In genomic region chr1:3135746-3136455, GRCh38 we compare ENCODE assay signal across 21 cellular contexts.
DNase-seq lines count a peak whose midpoint lies in the region; ATAC-seq and TF ChIP-seq lines count a peak whose summit lies in the region.
"Had no signal": no experiment of that assay in that cellular context is flagged by ENCODE, and none has a peak within 500 bp of the region (broad histone marks: within the 10 kb centered on the region; RNA-seq: fewer than 3 reads in every experiment).

No MANE protein-coding gene starts in this region.

- H3K9me2 ChIP-seq in GM23338 (ENCODE audit: insufficient read depth): no peaks in the 10 kb centered on the region

- H3K4me1 Mint-ChIP-seq in GM23338 (no peaks in the 10 kb centered on the region; the same call in 2 of the 3 replicates), endothelial cell (ENCODE audit: unreplicated experiment) (peaks cover 9% of the 10 kb centered on the region), progenitor cell of endocrine pancreas (ENCODE audit: low read depth) (peaks cover 76% of the 10 kb centered on the region)
- no peaks in the 10 kb centered on the region for H3K4me1 Mint-ChIP-seq in activated T-cell treated with anti-CD3 and anti-CD28 coated beads, Interleukin-2, amount 50 U/mL, for 4 hours (ENCODE audit: low read depth)
- H3K4me1 Mint-ChIP-seq: B cell; CD4-positive, CD25-positive, alpha-beta regulatory T cell had no signal

- no peaks in the 10 kb centered on the region for H3K36me3 ChIP-seq in GM23338 (ENCODE audit: insufficient read depth)

- H3K27me3 Mint-ChIP-seq in GM23338 (ENCODE audit: insufficient read depth, low read depth, poor library complexity) (peaks cover 10% of the 10 kb centered on the region), endothelial cell (ENCODE audit: unreplicated experiment) (peaks cover 9% of the 10 kb centered on the region), progenitor cell of endocrine pancreas (no peaks in the 10 kb centered on the region)
- peaks cover 4% of the 10 kb centered on the region for H3K27me3 Mint-ChIP-seq in activated T-cell treated with anti-CD3 and anti-CD28 coated beads, Interleukin-2, amount 50 U/mL, for 4 hours (ENCODE audit: low read depth)
- H3K27me3 Mint-ChIP-seq: CD4-positive, CD25-positive, alpha-beta regulatory T cell had no signal

- no peak overlapping the region for H3K4me3 ChIP-seq in GM23338

- no peaks in the 10 kb centered on the region for H3K9me3 Mint-ChIP-seq in GM23338
- no peaks in the 10 kb centered on the region for H3K9me3 Mint-ChIP-seq in endothelial cell (ENCODE audit: unreplicated experiment)
- no peaks in the 10 kb centered on the region for H3K9me3 Mint-ChIP-seq in progenitor cell of endocrine pancreas (ENCODE audit: low read depth)
- H3K9me3 Mint-ChIP-seq in activated T-cell treated with anti-CD3 and anti-CD28 coated beads, Interleukin-2, amount 50 U/mL, for 4 hours: no peaks in the 10 kb centered on the region
- H3K9me3 Mint-ChIP-seq: CD4-positive, CD25-positive, alpha-beta regulatory T cell had no signal

- H3K79me2 ChIP-seq in GM23338 (replicated peaks; ENCODE audit: insufficient read depth): no peaks in the 10 kb centered on the region

- TF ChIP-seq POLR2A in GM18505 (IDR thresholded peaks at IDR 0.05; ENCODE audit: borderline replicate concordance, extremely low read depth, insufficient read depth, insufficient read length): no peak

- H4K20me1 ChIP-seq in GM23338 (replicated peaks; ENCODE audit: insufficient read depth): no peaks in the 10 kb centered on the region

- ATAC-seq in GM23338 (peak; percentile 77), GM18505 (IDR thresholded peaks at IDR 0.05; ENCODE audit: unreplicated experiment) (no peak)
- no peak for ATAC-seq in activated T-cell treated with anti-CD3 and anti-CD28 coated beads, Interleukin-2, amount 50 U/mL, for 4 hours
- ATAC-seq: Panc1, Right ventricle myocardium inferior had no signal

- no peaks in the 10 kb centered on the region for H3F3A ChIP-seq in GM23338 (replicated peaks; ENCODE audit: low read depth)

- TF ChIP-seq CTCF in GM23338 (conservative IDR thresholded peaks at IDR 0.05; ENCODE audit: low read depth in 2 of 2): no peak
- TF ChIP-seq CTCF in endothelial cell (IDR thresholded peaks at IDR 0.05; ENCODE audit: unreplicated experiment): no peak
- TF ChIP-seq CTCF in progenitor cell of endocrine pancreas (IDR thresholded peaks at IDR 0.05; ENCODE audit: unreplicated experiment): peak; percentile 4

- H3K27ac ChIP-seq in GM23338 (ENCODE audit: low read depth): no peak overlapping the region
- H3K27ac ChIP-seq: 22Rv1 had no signal

- H3K4me1 ChIP-seq in GM23338 (ENCODE audit: insufficient read depth): no peaks in the 10 kb centered on the region

- H3K4me3 Mint-ChIP-seq in GM23338 (no peak overlapping the region), endothelial cell (ENCODE audit: unreplicated experiment) (no peak overlapping the region), progenitor cell of endocrine pancreas (ENCODE audit: low read depth) (no peak overlapping the region)
- H3K4me3 Mint-ChIP-seq in activated T-cell treated with anti-CD3 and anti-CD28 coated beads, Interleukin-2, amount 50 U/mL, for 4 hours: no peak overlapping the region
- H3K4me3 Mint-ChIP-seq: B cell; CD4-positive, CD25-positive, alpha-beta regulatory T cell had no signal

- H2AFZ ChIP-seq in GM23338: peak overlapping the region; percentile 47; the same call in 1 of the 2 replicates

- peak; percentile 80 for DNase-seq in DMS79 treated with DMSO at 0.1 percent for 48 hours (lab: John Stamatoyannopoulos, UW)
- DNase-seq in DMS79 (lab: John Stamatoyannopoulos, UW): no peak
- DNase-seq in GM23338 (ENCODE audit: low spot score): peak; percentile 22
- no peak for DNase-seq in endothelial cell (ENCODE audit: low spot score)
- no peak for DNase-seq in progenitor cell of endocrine pancreas (ENCODE audit: low spot score, unreplicated experiment)
- no peak for DNase-seq in activated CD4-positive, alpha-beta T cell treated with anti-CD3 and anti-CD28 coated beads, Interleukin-2, amount 50 U/mL, for 48 hours
- DNase-seq in activated T-cell treated with anti-CD3 and anti-CD28 coated beads, Interleukin-2, amount 50 U/mL, for 4 hours: no peak
- DNase-seq: Calu3; CD4-positive, CD25-positive, alpha-beta regulatory T cell; DMS53; GOT3; MV-4-11; NCI-H146; NCI-H2081 treated with DMSO at 0.1 percent for 48 hours; NCI-H446; NCI-H774 had no signal

- no peak overlapping the region for H3K4me2 ChIP-seq in GM23338

- no peak overlapping the region for H3K27ac Mint-ChIP-seq in GM23338
- peak overlapping the region; percentile 57 for H3K27ac Mint-ChIP-seq in endothelial cell (ENCODE audit: unreplicated experiment)
- peak overlapping the region; percentile 86 for H3K27ac Mint-ChIP-seq in progenitor cell of endocrine pancreas
- H3K27ac Mint-ChIP-seq: B cell; CD4-positive, CD25-positive, alpha-beta regulatory T cell had no signal

- no peaks in the 10 kb centered on the region for H3K27me3 ChIP-seq in GM23338 (ENCODE audit: insufficient read depth)

- no peaks in the 10 kb centered on the region for H3K36me3 Mint-ChIP-seq in GM23338 (ENCODE audit: low read depth)
- no peaks in the 10 kb centered on the region for H3K36me3 Mint-ChIP-seq in endothelial cell (ENCODE audit: low read depth, unreplicated experiment)
- no peaks in the 10 kb centered on the region for H3K36me3 Mint-ChIP-seq in progenitor cell of endocrine pancreas (ENCODE audit: insufficient read depth)
- no peaks in the 10 kb centered on the region for H3K36me3 Mint-ChIP-seq in activated T-cell treated with anti-CD3 and anti-CD28 coated beads, Interleukin-2, amount 50 U/mL, for 4 hours (ENCODE audit: insufficient read depth)
- H3K36me3 Mint-ChIP-seq: CD4-positive, CD25-positive, alpha-beta regulatory T cell had no signal

TF ChIP-seq in GM23338, 12 proteins besides CTCF, POLR2A, EP300 and RAD21 (continues in another document):
- no peak for TF ChIP-seq EZH2 (IDR thresholded peaks at IDR 0.05; ENCODE audit: low read depth, unreplicated experiment)
- TF ChIP-seq EZH2phosphoT487 (IDR thresholded peaks at IDR 0.05; ENCODE audit: unreplicated experiment): no peak
- TF ChIP-seq ZNF114 (CRISPR knock-in tag; IDR thresholded peaks at IDR 0.05): no peak
- no peak for TF ChIP-seq ZNF462 (CRISPR knock-in tag; IDR thresholded peaks at IDR 0.05)
- no peak for TF ChIP-seq NANOG (IDR thresholded peaks at IDR 0.05; ENCODE audit: borderline replicate concordance)
- TF ChIP-seq POLR2AphosphoS5 (IDR thresholded peaks at IDR 0.05; ENCODE audit: low read depth): no peak
- TF ChIP-seq CREB1 (CRISPR knock-in tag; IDR thresholded peaks at IDR 0.05; ENCODE audit: low read depth): no peak

Comparison
In these comparisons a context has a peak if more than half of its experiments do, and no peak if none do; other contexts are left out.
1. DNase-seq: peak in DMS79 treated with DMSO at 0.1 percent for 48 hours (single experiment) and GM23338 (single experiment); none in DMS79 (single experiment), endothelial cell (single experiment), progenitor cell of endocrine pancreas (single experiment), activated CD4-positive, alpha-beta T cell treated with anti-CD3 and anti-CD28 coated beads, Interleukin-2, amount 50 U/mL, for 48 hours (0 of 2) and activated T-cell treated with anti-CD3 and anti-CD28 coated beads, Interleukin-2, amount 50 U/mL, for 4 hours (single experiment).